8 cellular contexts compared by ENCODE assay signal in the genomic region with DNA sequence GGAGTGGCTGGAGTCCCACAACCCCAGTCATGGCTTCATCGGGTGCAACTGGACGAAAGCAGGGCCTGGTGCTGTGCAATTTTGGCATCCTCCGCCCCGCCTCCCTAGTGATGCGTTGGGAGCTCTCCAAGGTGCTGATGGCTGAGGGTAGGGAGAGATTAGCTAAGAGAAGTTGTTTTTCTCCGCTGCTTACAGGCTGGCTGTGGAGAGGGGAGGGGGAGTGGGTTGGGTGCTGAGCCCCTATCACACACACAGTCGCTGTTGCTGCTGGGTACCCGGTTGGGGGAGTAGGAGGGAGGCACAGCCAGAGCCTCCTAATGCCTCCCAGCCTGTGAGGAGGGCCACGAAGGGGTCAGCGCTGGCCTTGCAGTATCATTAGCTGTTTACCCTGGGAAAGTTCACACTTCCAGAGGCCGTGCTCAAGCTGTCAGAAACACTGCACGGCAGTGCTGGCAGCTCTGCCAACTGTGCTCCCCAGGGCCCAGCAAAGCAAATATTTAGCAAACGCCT.
DNase-seq lines count a peak whose midpoint lies in the region; ATAC-seq and TF ChIP-seq lines count a peak whose summit lies in the region.

No MANE protein-coding gene starts in this region.

- no peak overlapping the region for H3K4ac ChIP-seq in trophoblast cell (ENCODE audit: low read depth, low read length)

- H3K9me3 ChIP-seq in WERI-Rb-1 (ENCODE audit: severe bottlenecking) (no peaks in the 10 kb centered on the region), trophoblast cell (ENCODE audit: insufficient read depth, low read depth, low read length) (no peaks in the 10 kb centered on the region)

- no peak overlapping the region for H2BK12ac ChIP-seq in trophoblast cell (ENCODE audit: low read length)

- no peak overlapping the region for H3K23ac ChIP-seq in trophoblast cell (ENCODE audit: low read length)

- H2AK5ac ChIP-seq in trophoblast cell (ENCODE audit: low read length), result no peak overlapping the region

- TF ChIP-seq RAD21 in Ishikawa (IDR thresholded peaks at IDR 0.05; ENCODE audit: low read depth), result no peak

- no peak overlapping the region for H2BK5ac ChIP-seq in trophoblast cell (ENCODE audit: low read depth, low read length, poor library complexity)

- H4K12ac ChIP-seq in trophoblast cell (ENCODE audit: low read depth, low read length), result no peak overlapping the region

- ATAC-seq in HG03439 (IDR thresholded peaks at IDR 0.05; ENCODE audit: unreplicated experiment) (no peak), GM19351 (IDR thresholded peaks at IDR 0.05; ENCODE audit: unreplicated experiment) (no peak)

- H4K8ac ChIP-seq in trophoblast cell (ENCODE audit: low read depth, low read length), result no peak overlapping the region

- no peak overlapping the region for H3K4me3 ChIP-seq in WERI-Rb-1 (ENCODE audit: low read depth, low read length)
- no peak overlapping the region for H3K4me3 ChIP-seq in fibroblast of villous mesenchyme (ENCODE audit: low read depth, low read length)
- H3K4me3 ChIP-seq in trophoblast cell (ENCODE audit: low read depth, low read length), result no peak overlapping the region

- no peak overlapping the region for H4K91ac ChIP-seq in trophoblast cell (ENCODE audit: low read depth, low read length)

- no peak overlapping the region for H3K18ac ChIP-seq in trophoblast cell (ENCODE audit: low read length)

- no peak for TF ChIP-seq EP300 in Ishikawa (IDR thresholded peaks at IDR 0.05; ENCODE audit: borderline replicate concordance)

- H3K79me1 ChIP-seq in trophoblast cell (ENCODE audit: low read length), result no peaks in the 10 kb centered on the region

- H2BK120ac ChIP-seq in trophoblast cell (ENCODE audit: insufficient read depth, low read length, poor library complexity), result no peak overlapping the region

- no CpG with 5 or more reads among the region's 13 CpGs for WGBS in trophoblast cell (ENCODE audit: extremely low coverage, insufficient coverage, insufficient read length)

- DNase-seq in DMS79 treated with DMSO at 0.1 percent for 48 hours (lab: John Stamatoyannopoulos, UW) (peak; percentile 44), WERI-Rb-1 (peak; percentile 31), fibroblast of villous mesenchyme (ENCODE audit: low read depth) (peak; percentile 16), trophoblast cell (peak; percentile 16 to 81), middle frontal gyrus (ENCODE audit: extremely low spot score, low spot score) (no peak)

- H3K27me3 ChIP-seq in WERI-Rb-1 (ENCODE audit: insufficient read depth, low read depth, severe bottlenecking) (no peaks in the 10 kb centered on the region), trophoblast cell (ENCODE audit: insufficient read depth, low read length) (no peaks in the 10 kb centered on the region)

- no peaks in the 10 kb centered on the region for H3K4me1 ChIP-seq in trophoblast cell (ENCODE audit: control insufficient read depth in 1 of 2, insufficient read depth in 2 of 2, low read length in 2 of 2)

- H3K4me2 ChIP-seq in trophoblast cell (ENCODE audit: low read length), result no peak overlapping the region

- H3K27ac ChIP-seq in WERI-Rb-1 (no peak overlapping the region), trophoblast cell (ENCODE audit: low read depth, low read length) (no peak overlapping the region)

- TF ChIP-seq CTCF in WERI-Rb-1 (IDR thresholded peaks at IDR 0.05; ENCODE audit: low read depth, low read length) (no peak), fibroblast of villous mesenchyme (IDR thresholded peaks at IDR 0.05; ENCODE audit: insufficient read depth, low read depth, low read length) (no peak)

- no peak overlapping the region for H2AFZ ChIP-seq in trophoblast cell (ENCODE audit: insufficient read depth, low read length, poor library complexity)

- H3K9ac ChIP-seq in trophoblast cell (ENCODE audit: low read length), result peak overlapping the region; percentile 0

- H3K36me3 ChIP-seq in WERI-Rb-1 (peaks cover 5% of the 10 kb centered on the region; the same call in 1 of the 2 replicates), trophoblast cell (ENCODE audit: control insufficient read depth in 1 of 2, insufficient read depth in 2 of 2, low read length in 2 of 2) (no peaks in the 10 kb centered on the region)

- no peaks in the 10 kb centered on the region for H3K79me2 ChIP-seq in trophoblast cell (ENCODE audit: control insufficient read depth, insufficient read depth, low read length, poor library complexity)

- no peak overlapping the region for H3K14ac ChIP-seq in trophoblast cell (ENCODE audit: low read length)

TF ChIP-seq in Ishikawa, 13 proteins besides CTCF, POLR2A, EP300 and RAD21:
- TF ChIP-seq NFIC (IDR thresholded peaks at IDR 0.05) (no peak), CREB1 (IDR thresholded peaks at IDR 0.05; ENCODE audit: low read depth) (0 out of 2 replicates have a peak, but pooled peaks have one; percentile 35), CEBPB (IDR thresholded peaks at IDR 0.05) (no peak), TAF1 (IDR thresholded peaks at IDR 0.05; ENCODE audit: low read depth) (no peak), EGR1 (IDR thresholded peaks at IDR 0.05) (no peak), TCF12 (IDR thresholded peaks at IDR 0.05; ENCODE audit: low read depth) (no peak), ZBTB7A (IDR thresholded peaks at IDR 0.05; ENCODE audit: low read depth) (no peak), YY1 (IDR thresholded peaks at IDR 0.05; ENCODE audit: low read depth) (0 out of 2 replicates have a peak, but pooled peaks have one; percentile 35)
- TF ChIP-seq, protein P1, sequence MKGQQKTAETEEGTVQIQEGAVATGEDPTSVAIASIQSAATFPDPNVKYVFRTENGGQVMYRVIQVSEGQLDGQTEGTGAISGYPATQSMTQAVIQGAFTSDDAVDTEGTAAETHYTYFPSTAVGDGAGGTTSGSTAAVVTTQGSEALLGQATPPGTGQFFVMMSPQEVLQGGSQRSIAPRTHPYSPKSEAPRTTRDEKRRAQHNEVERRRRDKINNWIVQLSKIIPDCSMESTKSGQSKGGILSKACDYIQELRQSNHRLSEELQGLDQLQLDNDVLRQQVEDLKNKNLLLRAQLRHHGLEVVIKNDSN (IDR thresholded peaks at IDR 0.05), result no peak
- TF ChIP-seq, protein P2, sequence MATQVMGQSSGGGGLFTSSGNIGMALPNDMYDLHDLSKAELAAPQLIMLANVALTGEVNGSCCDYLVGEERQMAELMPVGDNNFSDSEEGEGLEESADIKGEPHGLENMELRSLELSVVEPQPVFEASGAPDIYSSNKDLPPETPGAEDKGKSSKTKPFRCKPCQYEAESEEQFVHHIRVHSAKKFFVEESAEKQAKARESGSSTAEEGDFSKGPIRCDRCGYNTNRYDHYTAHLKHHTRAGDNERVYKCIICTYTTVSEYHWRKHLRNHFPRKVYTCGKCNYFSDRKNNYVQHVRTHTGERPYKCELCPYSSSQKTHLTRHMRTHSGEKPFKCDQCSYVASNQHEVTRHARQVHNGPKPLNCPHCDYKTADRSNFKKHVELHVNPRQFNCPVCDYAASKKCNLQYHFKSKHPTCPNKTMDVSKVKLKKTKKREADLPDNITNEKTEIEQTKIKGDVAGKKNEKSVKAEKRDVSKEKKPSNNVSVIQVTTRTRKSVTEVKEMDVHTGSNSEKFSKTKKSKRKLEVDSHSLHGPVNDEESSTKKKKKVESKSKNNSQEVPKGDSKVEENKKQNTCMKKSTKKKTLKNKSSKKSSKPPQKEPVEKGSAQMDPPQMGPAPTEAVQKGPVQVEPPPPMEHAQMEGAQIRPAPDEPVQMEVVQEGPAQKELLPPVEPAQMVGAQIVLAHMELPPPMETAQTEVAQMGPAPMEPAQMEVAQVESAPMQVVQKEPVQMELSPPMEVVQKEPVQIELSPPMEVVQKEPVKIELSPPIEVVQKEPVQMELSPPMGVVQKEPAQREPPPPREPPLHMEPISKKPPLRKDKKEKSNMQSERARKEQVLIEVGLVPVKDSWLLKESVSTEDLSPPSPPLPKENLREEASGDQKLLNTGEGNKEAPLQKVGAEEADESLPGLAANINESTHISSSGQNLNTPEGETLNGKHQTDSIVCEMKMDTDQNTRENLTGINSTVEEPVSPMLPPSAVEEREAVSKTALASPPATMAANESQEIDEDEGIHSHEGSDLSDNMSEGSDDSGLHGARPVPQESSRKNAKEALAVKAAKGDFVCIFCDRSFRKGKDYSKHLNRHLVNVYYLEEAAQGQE (IDR thresholded peaks at IDR 0.05; ENCODE audit: low read depth), result peak; percentile 95
- TF ChIP-seq, protein P3, sequence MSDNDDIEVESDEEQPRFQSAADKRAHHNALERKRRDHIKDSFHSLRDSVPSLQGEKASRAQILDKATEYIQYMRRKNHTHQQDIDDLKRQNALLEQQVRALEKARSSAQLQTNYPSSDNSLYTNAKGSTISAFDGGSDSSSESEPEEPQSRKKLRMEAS (IDR thresholded peaks at IDR 0.05), result no peak
